Comparison of ENCODE assay signal across 8 cellular contexts in the genomic region with DNA sequence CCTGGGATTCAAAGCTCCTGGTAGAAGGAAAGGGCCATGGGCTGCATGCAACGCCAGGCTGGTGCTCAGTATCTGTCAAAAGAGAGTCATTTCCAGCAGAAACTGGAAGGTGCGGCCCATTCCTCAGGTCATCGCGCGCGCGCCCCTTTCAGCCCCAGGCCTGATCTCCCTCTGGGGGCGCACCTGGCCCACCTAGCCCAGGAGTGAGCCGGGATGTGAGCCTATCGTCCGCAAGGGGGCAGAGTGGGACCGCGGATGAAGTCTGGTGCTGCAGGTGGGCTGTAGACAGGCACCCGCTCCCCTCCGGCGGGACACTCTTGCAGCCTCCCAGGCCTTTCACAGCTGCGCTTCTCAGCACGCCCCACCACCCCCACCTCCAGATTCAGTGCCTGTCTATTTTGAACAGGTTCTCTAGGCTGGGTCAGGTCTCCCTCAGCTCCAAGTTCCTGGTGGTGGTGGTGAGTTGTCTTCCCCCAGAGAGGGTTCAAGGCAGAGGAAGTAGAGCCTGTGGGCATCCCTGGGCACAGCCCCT. TPM values are rescaled to one million over a fixed set of nuclear protein-coding genes. Genes with fewer than 3 reads are reported as not detected.
DNase-seq lines count a peak whose midpoint lies in the region; ATAC-seq and TF ChIP-seq lines count a peak whose summit lies in the region.

No MANE protein-coding gene starts in this region.

- DNase-seq in GM03348 (ENCODE audit: low spot score) (peak; percentile 89), HCT116 (ENCODE audit: low read depth, low spot score) (peak; percentile 59), NCI-H1105 (lab: John Stamatoyannopoulos, UW) (peak; percentile 62), T1000 (lab: John Stamatoyannopoulos, UW) (peak; percentile 62), astrocyte of the cerebellum (ENCODE audit: low read depth) (peak; percentile 35), iPS DF 6.9 (ENCODE audit: low read depth, low spot score) (peak; percentile 90)
- peak; percentile 71 to 73 for DNase-seq in stimulated activated CD4-positive, alpha-beta T cell treated with anti-CD3 and anti-CD28 coated beads, Interleukin-15, amount 100 ng/mL, for 1 hour (ENCODE audit: low read depth in 1 of 2, low spot score in 1 of 2)

- POLR2A ChIA-PET in HCT116 (lab: Charles Lee), result interaction anchor here (1.1 kb wide), 1 partner anchor 10 kb away, joined by 3 read pairs; no protein-coding TSS in a partner anchor

- no CpG with 5 or more reads among the region's 18 CpGs for WGBS in iPS DF 6.9 (ENCODE audit: insufficient coverage, insufficient read length)

- no peak for TF ChIP-seq RAD21 in HCT116 (IDR thresholded peaks at IDR 0.05; ENCODE audit: low read depth)

- TF ChIP-seq CTCF in HCT116 (IDR thresholded peaks at IDR 0.05 in 2 of 3, conservative IDR thresholded peaks at IDR 0.05 in 1 of 3; ENCODE audit: borderline replicate concordance in 1 of 3, insufficient read depth in 1 of 3, low read depth in 2 of 3, low read length in 2 of 3) (peak in 2 of 3 experiments; percentile 95 to 98; a peak in 4 of 6 replicates), astrocyte of the cerebellum (IDR thresholded peaks at IDR 0.05; ENCODE audit: low read depth, low read length, missing control alignments) (peak; percentile 93)

- BruUV-seq in HCT116 (replicated peaks; lab: Mats Ljungman, UMichigan), result no TSS peak

- no peaks in the 10 kb centered on the region for H3K36me3 ChIP-seq in HCT116 (ENCODE audit: control insufficient read depth in 1 of 2, insufficient read depth in 2 of 2, low read length in 2 of 2)
- no peaks in the 10 kb centered on the region for H3K36me3 ChIP-seq in iPS DF 6.9 (ENCODE audit: control insufficient read depth, insufficient read depth, low read length)

- H3K9ac ChIP-seq in HCT116 (ENCODE audit: low read length), result no peak overlapping the region

- H3K4me3 ChIP-seq in HCT116 (replicated peaks in 1 of 2; ENCODE audit: low read depth in 1 of 2, low read length in 2 of 2), result no peak overlapping the region
- H3K4me3 ChIP-seq in astrocyte of the cerebellum (ENCODE audit: low read depth, low read length), result no peak overlapping the region
- H3K4me3 ChIP-seq in iPS DF 6.9 (ENCODE audit: low read length), result no peak overlapping the region

- H3K4me1 ChIP-seq in HCT116 (ENCODE audit: control insufficient read depth in 1 of 2, insufficient read depth in 2 of 2, low read length in 2 of 2), result peaks cover 11 to 35% of the 10 kb centered on the region in 2 experiments
- H3K4me1 ChIP-seq in iPS DF 6.9 (ENCODE audit: control insufficient read depth, insufficient read depth, low read length), result peaks cover 16% of the 10 kb centered on the region

- intact Hi-C loops in HCT116 (cut with micrococcal nuclease), result loop anchor here (1.0 to 5.0 kb wide), 6 partner anchors 55 to 336 kb away; a partner anchor contains a TSS

- TF ChIP-seq POLR2A in HCT116 (IDR thresholded peaks at IDR 0.05; ENCODE audit: borderline replicate concordance, extremely low read depth, insufficient read depth, insufficient read length), result no peak

- no peaks in the 10 kb centered on the region for H4K20me1 ChIP-seq in HCT116 (ENCODE audit: insufficient read depth)

- H3K79me2 ChIP-seq in HCT116 (ENCODE audit: insufficient read depth, low read length), result no peaks in the 10 kb centered on the region

- no peak overlapping the region; the same call in 1 of the 2 replicates for H3K27ac ChIP-seq in HCT116 (ENCODE audit: low read depth, low read length)
- no peak overlapping the region for H3K27ac ChIP-seq in iPS DF 6.9 (ENCODE audit: low read length)

- RAD21 ChIA-PET in HCT116 (lab: Charles Lee; ENCODE audit: low non-redundant PET in 1 of 2, low total read pairs in 2 of 2, uncharacterized antibody in 2 of 2, unreplicated experiment in 2 of 2), result interaction anchor here in 1 of 2 experiments (1.2 to 1.9 kb wide), 2 partner anchors 52 to 143 kb away, joined by 4 to 5 read pairs; no protein-coding TSS in a partner anchor

- no peaks in the 10 kb centered on the region for H3K9me2 ChIP-seq in HCT116 (ENCODE audit: insufficient read depth)

- H3K4me2 ChIP-seq in HCT116 (ENCODE audit: low read length), result peak overlapping the region; percentile 71

- CTCF ChIA-PET in HCT116 (lab: Charles Lee), result interaction anchor here (0.7 to 2.6 kb wide), 15 partner anchors 10 to 384 kb away, joined by 3 to 13 read pairs (median 4); a partner anchor contains a TSS

- H3K9me3 ChIP-seq in HCT116 (ENCODE audit: control insufficient read depth in 1 of 2, insufficient read depth in 1 of 2, low read depth in 1 of 2, low read length in 2 of 2) (no peaks in the 10 kb centered on the region), iPS DF 6.9 (ENCODE audit: control insufficient read depth, insufficient read depth, low read length) (no peaks in the 10 kb centered on the region)

- in situ Hi-C loops in astrocyte of the cerebellum (cut with HindIII; ENCODE audit: low sequenced_read_pairs), result no loop called here

- no peak overlapping the region for H2AFZ ChIP-seq in HCT116 (ENCODE audit: low read depth, low read length, poor library complexity, severe bottlenecking)

- ATAC-seq in HCT116 (peak; percentile 96), HG03045 (IDR thresholded peaks at IDR 0.05; ENCODE audit: unreplicated experiment) (no peak)

- H3K27me3 ChIP-seq in HCT116 (ENCODE audit: insufficient read depth, low read length) (no peaks in the 10 kb centered on the region), iPS DF 6.9 (ENCODE audit: control insufficient read depth, insufficient read depth, low read length) (no peaks in the 10 kb centered on the region)

TF ChIP-seq in HCT116, 20 proteins besides CTCF, POLR2A, EP300 and RAD21 (continues in another document):
- TF ChIP-seq ZNF274 (IDR thresholded peaks at IDR 0.05; ENCODE audit: low read depth, low read length) (no peak), ZFX (IDR thresholded peaks at IDR 0.05) (no peak), EZH2 (IDR thresholded peaks at IDR 0.05) (no peak), CBX3 (IDR thresholded peaks at IDR 0.05; ENCODE audit: low read depth) (no peak), SRF (IDR thresholded peaks at IDR 0.05; ENCODE audit: low read depth) (no peak), EGR1 (IDR thresholded peaks at IDR 0.05; ENCODE audit: low read depth) (no peak), POLR2AphosphoS5 (IDR thresholded peaks at IDR 0.05; ENCODE audit: low read depth, low read length) (no peak), SP1 (IDR thresholded peaks at IDR 0.05; ENCODE audit: low read depth) (no peak), SIN3A (IDR thresholded peaks at IDR 0.05; ENCODE audit: low read depth) (no peak), YY1 (IDR thresholded peaks at IDR 0.05; ENCODE audit: extremely low read depth, insufficient replicate concordance, low read depth, low read length) (no peak), EZH2phosphoT487 (IDR thresholded peaks at IDR 0.05; ENCODE audit: borderline replicate concordance) (no peak), CEBPB (IDR thresholded peaks at IDR 0.05; ENCODE audit: low read depth) (no peak)
- TF ChIP-seq, protein P1, sequence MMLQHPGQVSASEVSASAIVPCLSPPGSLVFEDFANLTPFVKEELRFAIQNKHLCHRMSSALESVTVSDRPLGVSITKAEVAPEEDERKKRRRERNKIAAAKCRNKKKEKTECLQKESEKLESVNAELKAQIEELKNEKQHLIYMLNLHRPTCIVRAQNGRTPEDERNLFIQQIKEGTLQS (IDR thresholded peaks at IDR 0.05), result no peak
- TF ChIP-seq, protein P2, sequence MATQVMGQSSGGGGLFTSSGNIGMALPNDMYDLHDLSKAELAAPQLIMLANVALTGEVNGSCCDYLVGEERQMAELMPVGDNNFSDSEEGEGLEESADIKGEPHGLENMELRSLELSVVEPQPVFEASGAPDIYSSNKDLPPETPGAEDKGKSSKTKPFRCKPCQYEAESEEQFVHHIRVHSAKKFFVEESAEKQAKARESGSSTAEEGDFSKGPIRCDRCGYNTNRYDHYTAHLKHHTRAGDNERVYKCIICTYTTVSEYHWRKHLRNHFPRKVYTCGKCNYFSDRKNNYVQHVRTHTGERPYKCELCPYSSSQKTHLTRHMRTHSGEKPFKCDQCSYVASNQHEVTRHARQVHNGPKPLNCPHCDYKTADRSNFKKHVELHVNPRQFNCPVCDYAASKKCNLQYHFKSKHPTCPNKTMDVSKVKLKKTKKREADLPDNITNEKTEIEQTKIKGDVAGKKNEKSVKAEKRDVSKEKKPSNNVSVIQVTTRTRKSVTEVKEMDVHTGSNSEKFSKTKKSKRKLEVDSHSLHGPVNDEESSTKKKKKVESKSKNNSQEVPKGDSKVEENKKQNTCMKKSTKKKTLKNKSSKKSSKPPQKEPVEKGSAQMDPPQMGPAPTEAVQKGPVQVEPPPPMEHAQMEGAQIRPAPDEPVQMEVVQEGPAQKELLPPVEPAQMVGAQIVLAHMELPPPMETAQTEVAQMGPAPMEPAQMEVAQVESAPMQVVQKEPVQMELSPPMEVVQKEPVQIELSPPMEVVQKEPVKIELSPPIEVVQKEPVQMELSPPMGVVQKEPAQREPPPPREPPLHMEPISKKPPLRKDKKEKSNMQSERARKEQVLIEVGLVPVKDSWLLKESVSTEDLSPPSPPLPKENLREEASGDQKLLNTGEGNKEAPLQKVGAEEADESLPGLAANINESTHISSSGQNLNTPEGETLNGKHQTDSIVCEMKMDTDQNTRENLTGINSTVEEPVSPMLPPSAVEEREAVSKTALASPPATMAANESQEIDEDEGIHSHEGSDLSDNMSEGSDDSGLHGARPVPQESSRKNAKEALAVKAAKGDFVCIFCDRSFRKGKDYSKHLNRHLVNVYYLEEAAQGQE (IDR thresholded peaks at IDR 0.05; ENCODE audit: low read depth), result no peak
- TF ChIP-seq, protein P3, sequence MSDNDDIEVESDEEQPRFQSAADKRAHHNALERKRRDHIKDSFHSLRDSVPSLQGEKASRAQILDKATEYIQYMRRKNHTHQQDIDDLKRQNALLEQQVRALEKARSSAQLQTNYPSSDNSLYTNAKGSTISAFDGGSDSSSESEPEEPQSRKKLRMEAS (IDR thresholded peaks at IDR 0.05), result no peak

RNA-seq across cellular contexts. Expression of a gene that starts 5.8 kb away (rescaled TPM):
- 1,880 TPM for total RNA-seq in HCT116 (2021; ENCODE audit: unreplicated experiment)
- polyA plus RNA-seq in HCT116 (2012), result 2,915 and 3,138 TPM in 2 replicates

RNA-seq across cellular contexts. Expression of a gene that starts 18.2 kb away (rescaled TPM):
- 73.2 TPM for total RNA-seq in HCT116 (2021; ENCODE audit: unreplicated experiment)
- polyA plus RNA-seq in HCT116 (2012), result 95.9 and 108 TPM in 2 replicates

RNA-seq across cellular contexts. Expression of a gene that starts 26.6 kb away (rescaled TPM):
- 11.6 TPM for total RNA-seq in HCT116 (2021; ENCODE audit: unreplicated experiment)
- 19.8 and 22.1 TPM in 2 replicates for polyA plus RNA-seq in HCT116 (2012)

RNA-seq across cellular contexts. Expression of a gene that starts 27.7 kb away (rescaled TPM):
- 80.9 TPM for total RNA-seq in HCT116 (2021; ENCODE audit: unreplicated experiment)
- polyA plus RNA-seq in HCT116 (2012), result 115 and 123 TPM in 2 replicates

RNA-seq across cellular contexts. Expression of a gene that starts 34.3 kb away (rescaled TPM):
- 48.8 TPM for total RNA-seq in HCT116 (2021; ENCODE audit: unreplicated experiment)
- polyA plus RNA-seq in HCT116 (2012), result 42.2 and 47.3 TPM in 2 replicates

Comparison
In these comparisons a context has a peak if more than half of its experiments do, and no peak if none do; other contexts are left out.
1. DNase-seq: peak in every context shown above with its lines; median percentile 90 in iPS DF 6.9; 89 in GM03348; 72 in stimulated activated CD4-positive, alpha-beta T cell treated with anti-CD3 and anti-CD28 coated beads, Interleukin-15, amount 100 ng/mL, for 1 hour; 62 in NCI-H1105; 62 in T1000; 59 in HCT116; 35 in astrocyte of the cerebellum.